ENCODE assay signal across 1 cellular context in the genomic region with DNA sequence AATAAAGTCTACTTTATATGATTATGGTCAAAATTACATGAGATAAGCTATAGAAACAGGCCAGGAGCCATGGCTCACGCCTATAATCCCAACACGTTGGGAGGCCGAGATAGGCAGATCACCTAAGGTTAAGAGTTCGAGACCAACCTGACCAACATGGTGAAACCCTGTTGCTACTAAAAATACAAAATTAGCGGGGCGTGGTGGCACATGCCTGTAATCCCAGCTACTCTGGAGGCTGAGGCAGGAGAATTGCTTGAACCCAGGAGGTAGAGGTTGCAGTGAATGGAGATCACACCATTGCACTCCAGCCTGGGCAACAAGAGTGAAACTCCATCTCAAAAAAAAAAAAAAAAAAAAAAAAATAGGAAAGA.
TF ChIP-seq lines count a peak whose summit lies in the region.

No MANE protein-coding gene starts in this region.

TF ChIP-seq in GM12878, 131 proteins besides CTCF, POLR2A, EP300 and RAD21:
- TF ChIP-seq, protein P1, sequence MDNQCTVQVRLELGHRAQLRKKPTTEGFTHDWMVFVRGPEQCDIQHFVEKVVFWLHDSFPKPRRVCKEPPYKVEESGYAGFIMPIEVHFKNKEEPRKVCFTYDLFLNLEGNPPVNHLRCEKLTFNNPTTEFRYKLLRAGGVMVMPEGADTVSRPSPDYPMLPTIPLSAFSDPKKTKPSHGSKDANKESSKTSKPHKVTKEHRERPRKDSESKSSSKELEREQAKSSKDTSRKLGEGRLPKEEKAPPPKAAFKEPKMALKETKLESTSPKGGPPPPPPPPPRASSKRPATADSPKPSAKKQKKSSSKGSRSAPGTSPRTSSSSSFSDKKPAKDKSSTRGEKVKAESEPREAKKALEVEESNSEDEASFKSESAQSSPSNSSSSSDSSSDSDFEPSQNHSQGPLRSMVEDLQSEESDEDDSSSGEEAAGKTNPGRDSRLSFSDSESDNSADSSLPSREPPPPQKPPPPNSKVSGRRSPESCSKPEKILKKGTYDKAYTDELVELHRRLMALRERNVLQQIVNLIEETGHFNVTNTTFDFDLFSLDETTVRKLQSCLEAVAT (IDR thresholded peaks at IDR 0.05), result peak; percentile 15; the same call in 1 of the 2 replicates
- TF ChIP-seq SMARCA5 (IDR thresholded peaks at IDR 0.05) (peak; percentile 78; the same call in 1 of the 2 replicates), HDGF (IDR thresholded peaks at IDR 0.05) (peak; percentile 55; the same call in 1 of the 2 replicates)
- TF ChIP-seq, protein P2, sequence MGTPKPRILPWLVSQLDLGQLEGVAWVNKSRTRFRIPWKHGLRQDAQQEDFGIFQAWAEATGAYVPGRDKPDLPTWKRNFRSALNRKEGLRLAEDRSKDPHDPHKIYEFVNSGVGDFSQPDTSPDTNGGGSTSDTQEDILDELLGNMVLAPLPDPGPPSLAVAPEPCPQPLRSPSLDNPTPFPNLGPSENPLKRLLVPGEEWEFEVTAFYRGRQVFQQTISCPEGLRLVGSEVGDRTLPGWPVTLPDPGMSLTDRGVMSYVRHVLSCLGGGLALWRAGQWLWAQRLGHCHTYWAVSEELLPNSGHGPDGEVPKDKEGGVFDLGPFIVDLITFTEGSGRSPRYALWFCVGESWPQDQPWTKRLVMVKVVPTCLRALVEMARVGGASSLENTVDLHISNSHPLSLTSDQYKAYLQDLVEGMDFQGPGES (IDR thresholded peaks at IDR 0.05), result 0 out of 2 replicates have a peak, but pooled peaks have one; percentile 12
